1 cellular context compared by ENCODE assay signal in genomic region chr1:62436039-62436465, GRCh38.
A peak's percentile ranks its signal among the peaks of the same experiment; 100 is the strongest.
TF ChIP-seq lines count a peak whose summit lies in the region.

No MANE protein-coding gene starts in this region.

TF ChIP-seq in HepG2, 621 proteins besides CTCF, POLR2A, EP300 and RAD21 (continued from another document and continues in another):
- no peak for TF ChIP-seq RNF219 (CRISPR knock-in tag; IDR thresholded peaks at IDR 0.05)
- no peak for TF ChIP-seq HNRNPK (IDR thresholded peaks at IDR 0.05; ENCODE audit: low read depth, low read length, poor library complexity, severe bottlenecking)
- TF ChIP-seq GATAD2A (CRISPR knock-in tag; IDR thresholded peaks at IDR 0.05): peak; percentile 36
- peak; percentile 80 for TF ChIP-seq NFRKB (IDR thresholded peaks at IDR 0.05)
- no peak for TF ChIP-seq CAMTA2 (CRISPR knock-in tag; IDR thresholded peaks at IDR 0.05; ENCODE audit: borderline replicate concordance)
- no peak for TF ChIP-seq NFE2 (CRISPR knock-in tag; IDR thresholded peaks at IDR 0.05)
- TF ChIP-seq NBN (conservative IDR thresholded peaks at IDR 0.05): no peak
- TF ChIP-seq ZFAT (CRISPR knock-in tag; conservative IDR thresholded peaks at IDR 0.05): no peak
- no peak for TF ChIP-seq NCOA5 (CRISPR knock-in tag; IDR thresholded peaks at IDR 0.05)
- no peak for TF ChIP-seq PAF1 (CRISPR knock-in tag; IDR thresholded peaks at IDR 0.05)
- TF ChIP-seq ZNF296 (CRISPR knock-in tag; conservative IDR thresholded peaks at IDR 0.05): no peak
- 0 out of 2 replicates have a peak, but pooled peaks have one; percentile 56 for TF ChIP-seq KLF15 (CRISPR knock-in tag; IDR thresholded peaks at IDR 0.05; ENCODE audit: borderline replicate concordance)
- no peak for TF ChIP-seq TBL1XR1 (IDR thresholded peaks at IDR 0.05; ENCODE audit: borderline replicate concordance, low read length, partially characterized antibody)
- no peak for TF ChIP-seq ZFP41 (CRISPR knock-in tag; IDR thresholded peaks at IDR 0.05; ENCODE audit: borderline replicate concordance)
- TF ChIP-seq PAWR (CRISPR knock-in tag; IDR thresholded peaks at IDR 0.05; ENCODE audit: borderline replicate concordance): no peak
- no peak for TF ChIP-seq ZNF496 (CRISPR knock-in tag; IDR thresholded peaks at IDR 0.05; ENCODE audit: insufficient replicate concordance)
- no peak for TF ChIP-seq ARHGAP35 (CRISPR knock-in tag; IDR thresholded peaks at IDR 0.05; ENCODE audit: borderline replicate concordance)
- no peak for TF ChIP-seq DNMT3B (CRISPR knock-in tag; conservative IDR thresholded peaks at IDR 0.05)
- TF ChIP-seq ZNF350 (CRISPR knock-in tag; IDR thresholded peaks at IDR 0.05; ENCODE audit: borderline replicate concordance, low read depth): no peak; the same call in 1 of the 2 replicates
- no peak for TF ChIP-seq WIZ (CRISPR knock-in tag; IDR thresholded peaks at IDR 0.05)
- TF ChIP-seq KDM1A (CRISPR knock-in tag; IDR thresholded peaks at IDR 0.05): no peak
- no peak for TF ChIP-seq TBX3 (IDR thresholded peaks at IDR 0.05; ENCODE audit: borderline replicate concordance)
- TF ChIP-seq FUBP1 (CRISPR knock-in tag; IDR thresholded peaks at IDR 0.05; ENCODE audit: borderline replicate concordance): no peak
- no peak for TF ChIP-seq ZNF335 (CRISPR knock-in tag; IDR thresholded peaks at IDR 0.05)
- TF ChIP-seq MAF1 (CRISPR knock-in tag; IDR thresholded peaks at IDR 0.05; ENCODE audit: borderline replicate concordance): no peak
- TF ChIP-seq, protein P1, sequence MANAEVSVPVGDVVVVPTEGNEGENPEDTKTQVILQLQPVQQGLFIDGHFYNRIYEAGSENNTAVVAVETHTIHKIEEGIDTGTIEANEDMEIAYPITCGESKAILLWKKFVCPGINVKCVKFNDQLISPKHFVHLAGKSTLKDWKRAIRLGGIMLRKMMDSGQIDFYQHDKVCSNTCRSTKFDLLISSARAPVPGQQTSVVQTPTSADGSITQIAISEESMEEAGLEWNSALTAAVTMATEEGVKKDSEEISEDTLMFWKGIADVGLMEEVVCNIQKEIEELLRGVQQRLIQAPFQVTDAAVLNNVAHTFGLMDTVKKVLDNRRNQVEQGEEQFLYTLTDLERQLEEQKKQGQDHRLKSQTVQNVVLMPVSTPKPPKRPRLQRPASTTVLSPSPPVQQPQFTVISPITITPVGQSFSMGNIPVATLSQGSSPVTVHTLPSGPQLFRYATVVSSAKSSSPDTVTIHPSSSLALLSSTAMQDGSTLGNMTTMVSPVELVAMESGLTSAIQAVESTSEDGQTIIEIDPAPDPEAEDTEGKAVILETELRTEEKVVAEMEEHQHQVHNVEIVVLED (CRISPR knock-in tag; IDR thresholded peaks at IDR 0.05; ENCODE audit: borderline replicate concordance): peak; percentile 85
- TF ChIP-seq IRF2 (CRISPR knock-in tag; IDR thresholded peaks at IDR 0.05): no peak; the same call in 1 of the 2 replicates
- peak; percentile 80 for TF ChIP-seq YEATS4 (CRISPR knock-in tag; IDR thresholded peaks at IDR 0.05; ENCODE audit: borderline replicate concordance)
- peak; percentile 46; the same call in 1 of the 2 replicates for TF ChIP-seq CBFB (CRISPR knock-in tag; IDR thresholded peaks at IDR 0.05)
- no peak; the same call in none of the 2 replicates for TF ChIP-seq PHF20 (CRISPR knock-in tag; IDR thresholded peaks at IDR 0.05)
- no peak for TF ChIP-seq ZNF510 (CRISPR knock-in tag; IDR thresholded peaks at IDR 0.05; ENCODE audit: low read depth)
- 0 out of 2 replicates have a peak, but pooled peaks have one; percentile 22 for TF ChIP-seq NFKBIZ (CRISPR knock-in tag; IDR thresholded peaks at IDR 0.05)
- TF ChIP-seq ZNF775 (CRISPR knock-in tag; IDR thresholded peaks at IDR 0.05; ENCODE audit: borderline replicate concordance): no peak
- TF ChIP-seq RNF2 (conservative IDR thresholded peaks at IDR 0.05; ENCODE audit: low read depth): no peak
- no peak for TF ChIP-seq XBP1 (CRISPR knock-in tag; IDR thresholded peaks at IDR 0.05)
- TF ChIP-seq ZNF512B (CRISPR knock-in tag; IDR thresholded peaks at IDR 0.05; ENCODE audit: borderline replicate concordance): no peak
- TF ChIP-seq ZNF879 (CRISPR knock-in tag; IDR thresholded peaks at IDR 0.05): no peak
- peak; percentile 37; the same call in 1 of the 2 replicates for TF ChIP-seq ZNF143 (CRISPR knock-in tag; IDR thresholded peaks at IDR 0.05)
- TF ChIP-seq TEAD2 (CRISPR knock-in tag; IDR thresholded peaks at IDR 0.05): no peak
- TF ChIP-seq, protein P2, sequence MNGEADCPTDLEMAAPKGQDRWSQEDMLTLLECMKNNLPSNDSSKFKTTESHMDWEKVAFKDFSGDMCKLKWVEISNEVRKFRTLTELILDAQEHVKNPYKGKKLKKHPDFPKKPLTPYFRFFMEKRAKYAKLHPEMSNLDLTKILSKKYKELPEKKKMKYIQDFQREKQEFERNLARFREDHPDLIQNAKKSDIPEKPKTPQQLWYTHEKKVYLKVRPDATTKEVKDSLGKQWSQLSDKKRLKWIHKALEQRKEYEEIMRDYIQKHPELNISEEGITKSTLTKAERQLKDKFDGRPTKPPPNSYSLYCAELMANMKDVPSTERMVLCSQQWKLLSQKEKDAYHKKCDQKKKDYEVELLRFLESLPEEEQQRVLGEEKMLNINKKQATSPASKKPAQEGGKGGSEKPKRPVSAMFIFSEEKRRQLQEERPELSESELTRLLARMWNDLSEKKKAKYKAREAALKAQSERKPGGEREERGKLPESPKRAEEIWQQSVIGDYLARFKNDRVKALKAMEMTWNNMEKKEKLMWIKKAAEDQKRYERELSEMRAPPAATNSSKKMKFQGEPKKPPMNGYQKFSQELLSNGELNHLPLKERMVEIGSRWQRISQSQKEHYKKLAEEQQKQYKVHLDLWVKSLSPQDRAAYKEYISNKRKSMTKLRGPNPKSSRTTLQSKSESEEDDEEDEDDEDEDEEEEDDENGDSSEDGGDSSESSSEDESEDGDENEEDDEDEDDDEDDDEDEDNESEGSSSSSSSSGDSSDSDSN (CRISPR knock-in tag; IDR thresholded peaks at IDR 0.05): no peak
- TF ChIP-seq HNF4A (CRISPR knock-in tag; IDR thresholded peaks at IDR 0.05): no peak; the same call in 1 of the 2 replicates
- TF ChIP-seq PHF8 (CRISPR knock-in tag; IDR thresholded peaks at IDR 0.05): peak; percentile 98
- TF ChIP-seq AKAP8 (CRISPR knock-in tag; IDR thresholded peaks at IDR 0.05): no peak
- TF ChIP-seq, protein P3, sequence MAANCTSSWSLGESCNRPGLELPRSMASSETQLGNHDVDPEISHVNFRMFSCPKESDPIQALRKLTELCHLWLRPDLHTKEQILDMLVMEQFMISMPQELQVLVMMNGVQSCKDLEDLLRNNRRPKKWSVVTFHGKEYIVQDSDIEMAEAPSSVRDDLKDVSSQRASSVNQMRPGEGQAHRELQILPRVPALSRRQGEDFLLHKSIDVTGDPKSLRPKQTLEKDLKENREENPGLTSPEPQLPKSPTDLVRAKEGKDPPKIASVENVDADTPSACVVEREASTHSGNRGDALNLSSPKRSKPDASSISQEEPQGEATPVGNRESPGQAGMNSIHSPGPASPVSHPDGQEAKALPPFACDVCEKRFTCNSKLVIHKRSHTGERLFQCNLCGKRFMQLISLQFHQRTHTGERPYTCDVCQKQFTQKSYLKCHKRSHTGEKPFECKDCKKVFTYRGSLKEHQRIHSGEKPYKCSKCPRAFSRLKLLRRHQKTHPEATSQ (CRISPR knock-in tag; IDR thresholded peaks at IDR 0.05; ENCODE audit: borderline replicate concordance): no peak
- TF ChIP-seq ZNF33A (CRISPR knock-in tag; IDR thresholded peaks at IDR 0.05; ENCODE audit: borderline replicate concordance): no peak
- TF ChIP-seq ZNF580 (CRISPR knock-in tag; IDR thresholded peaks at IDR 0.05; ENCODE audit: borderline replicate concordance, low read depth): no peak; the same call in 1 of the 2 replicates
- TF ChIP-seq GPN1 (CRISPR knock-in tag; IDR thresholded peaks at IDR 0.05; ENCODE audit: borderline replicate concordance): peak; percentile 70; the same call in 1 of the 2 replicates
- TF ChIP-seq ELF4 (CRISPR knock-in tag; IDR thresholded peaks at IDR 0.05; ENCODE audit: borderline replicate concordance): peak; percentile 64; the same call in 1 of the 2 replicates
- no peak; the same call in 1 of the 2 replicates for TF ChIP-seq FOXC1 (CRISPR knock-in tag; IDR thresholded peaks at IDR 0.05; ENCODE audit: borderline replicate concordance)
- TF ChIP-seq CENPBD1 (CRISPR knock-in tag; IDR thresholded peaks at IDR 0.05; ENCODE audit: borderline replicate concordance, low read depth): no peak
- TF ChIP-seq TOPORS (CRISPR knock-in tag; IDR thresholded peaks at IDR 0.05): no peak
- TF ChIP-seq HMGXB4 (CRISPR knock-in tag; IDR thresholded peaks at IDR 0.05; ENCODE audit: borderline replicate concordance in 1 of 2, low read depth in 1 of 2): no peak; a peak in 3 of 4 replicates
- no peak; the same call in 1 of the 2 replicates for TF ChIP-seq ZNF205 (CRISPR knock-in tag; IDR thresholded peaks at IDR 0.05)
- no peak for TF ChIP-seq ZNF746 (CRISPR knock-in tag; IDR thresholded peaks at IDR 0.05)
- no peak for TF ChIP-seq AHR (CRISPR knock-in tag; IDR thresholded peaks at IDR 0.05)
- peak; percentile 58; the same call in 1 of the 2 replicates for TF ChIP-seq RFXAP (CRISPR knock-in tag; IDR thresholded peaks at IDR 0.05; ENCODE audit: borderline replicate concordance)
- TF ChIP-seq PPARG (CRISPR knock-in tag; conservative IDR thresholded peaks at IDR 0.05): peak; percentile 39; the same call in 1 of the 2 replicates
- TF ChIP-seq ZNF773 (CRISPR knock-in tag; IDR thresholded peaks at IDR 0.05; ENCODE audit: borderline replicate concordance): no peak
- TF ChIP-seq, protein P4, sequence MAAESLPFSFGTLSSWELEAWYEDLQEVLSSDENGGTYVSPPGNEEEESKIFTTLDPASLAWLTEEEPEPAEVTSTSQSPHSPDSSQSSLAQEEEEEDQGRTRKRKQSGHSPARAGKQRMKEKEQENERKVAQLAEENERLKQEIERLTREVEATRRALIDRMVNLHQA (CRISPR knock-in tag; IDR thresholded peaks at IDR 0.05): no peak
- no peak for TF ChIP-seq ZIK1 (CRISPR knock-in tag; IDR thresholded peaks at IDR 0.05; ENCODE audit: borderline replicate concordance, low read depth)
